ENCODE assay signal across 8 cellular contexts in the genomic region with DNA sequence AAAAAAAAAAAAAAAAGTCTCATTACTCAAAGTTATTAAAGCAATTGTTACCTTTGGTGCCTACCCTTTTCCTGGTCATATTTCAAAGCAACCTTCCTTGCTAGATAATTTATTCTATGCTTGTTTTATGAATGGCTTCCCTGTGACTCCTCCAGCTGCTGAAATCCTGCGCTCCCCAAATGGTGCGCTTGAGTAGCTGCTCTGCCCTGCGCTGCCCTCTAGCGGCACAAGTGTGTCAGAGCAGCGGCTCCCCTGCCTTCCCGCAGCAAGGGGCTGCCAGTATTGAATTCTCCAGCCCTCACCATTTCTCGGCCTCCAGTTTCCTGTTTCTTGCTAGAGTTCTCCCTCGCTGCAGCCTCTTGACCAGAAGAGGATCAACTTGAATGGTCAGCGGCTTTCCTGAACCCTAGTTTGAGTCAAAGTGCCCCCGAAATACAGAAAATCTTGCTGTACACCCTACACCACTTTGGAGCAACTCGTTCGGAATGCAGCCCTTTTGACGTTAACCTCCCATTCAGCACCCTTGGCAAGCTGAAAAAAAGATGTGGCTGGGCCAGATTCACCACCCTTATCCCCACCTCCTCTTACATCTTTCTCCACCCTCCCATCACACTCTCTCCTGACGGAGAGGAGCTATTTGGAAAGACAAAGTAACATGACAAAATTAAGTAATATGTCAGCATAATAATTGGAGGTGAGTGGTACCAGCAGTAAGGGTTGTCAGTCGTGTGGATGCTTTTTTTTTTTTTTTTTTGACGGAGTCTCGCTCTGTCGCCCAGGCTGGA.
DNase-seq lines count a peak whose midpoint lies in the region; ATAC-seq and TF ChIP-seq lines count a peak whose summit lies in the region.

No MANE protein-coding gene starts in this region.

- peak; percentile 99 for TF ChIP-seq CTCF in AG09319 (IDR thresholded peaks at IDR 0.05; ENCODE audit: low read depth, low read length)

- DNase-seq in AG09319 (ENCODE audit: extremely low read depth, low read depth), result peak; percentile 15
- peak; percentile 78 for DNase-seq in NCI-H345 (lab: John Stamatoyannopoulos, UW)
- DNase-seq in activated CD4-positive, CD25-positive, alpha-beta regulatory T cell treated with anti-CD3 and anti-CD28 coated beads, Interleukin-2, amount 50 U/mL, for 72 hours, result peak; percentile 78
- DNase-seq in caudate nucleus (lab: John Stamatoyannopoulos, UW), result peak in 58 of 61 donors; percentile 8 to 83 (median 58)
- DNase-seq in left kidney (ENCODE audit: low read depth, low spot score), result peak; percentile 91
- peak; percentile 58 to 76 for DNase-seq in stimulated activated CD4-positive, alpha-beta T cell treated with anti-CD3 and anti-CD28 coated beads, Interleukin-4, amount 100 ng/mL, for 4 hours

- H3K27ac ChIP-seq in caudate nucleus (ENCODE audit: low read depth, low read length), result no peak overlapping the region

- ATAC-seq in GM18907 (IDR thresholded peaks at IDR 0.05; ENCODE audit: unreplicated experiment), result peak; percentile 86
- ATAC-seq in HG03135 (IDR thresholded peaks at IDR 0.05; ENCODE audit: unreplicated experiment), result peak; percentile 76

Comparison
In these comparisons a context has a peak if more than half of its experiments do, and no peak if none do; other contexts are left out.
1. DNase-seq: peak in every context shown above with its lines; median percentile 91 in left kidney; 78 in NCI-H345; 78 in activated CD4-positive, CD25-positive, alpha-beta regulatory T cell treated with anti-CD3 and anti-CD28 coated beads, Interleukin-2, amount 50 U/mL, for 72 hours; 67 in stimulated activated CD4-positive, alpha-beta T cell treated with anti-CD3 and anti-CD28 coated beads, Interleukin-4, amount 100 ng/mL, for 4 hours; 58 in caudate nucleus; 15 in AG09319.